Comparison of ENCODE assay signal across 35 cellular contexts in genomic region chr2:216942465-216942864, GRCh38.
"Had no signal": no experiment of that assay in that cellular context is flagged by ENCODE, and none has a peak within 500 bp of the region (broad histone marks: within the 10 kb centered on the region; RNA-seq: fewer than 3 reads in every experiment).

No MANE protein-coding gene starts in this region.

- H3K36me3 ChIP-seq: MG63 had no signal

- DNase-seq: Karpas-422, Kasumi-1, KG1, MG63, MM.1S, MV-4-11, NCI-H1048, NCI-H1092, NCI-H1092 treated with DMSO at 0.1 percent for 48 hours, NCI-H1105, NCI-H1105 treated with DMSO at 0.1 percent for 48 hours, NCI-H1417, NCI-H1417 treated with DMSO at 0.1 percent for 48 hours, NCI-H1436, NCI-H1436 treated with DMSO at 0.1 percent for 48 hours, NCI-H146, NCI-H1694, NCI-H1694 treated with DMSO at 0.1 percent for 48 hours, NCI-H187, NCI-H187 treated with DMSO at 0.1 percent for 48 hours, NCI-H1930, NCI-H2029, NCI-H2029 treated with DMSO at 0.1 percent for 48 hours, NCI-H2081, NCI-H2081 treated with DMSO at 0.1 percent for 48 hours, NCI-H2107, NCI-H2171, NCI-H2171 treated with DMSO at 0.1 percent for 48 hours, NCI-H2227 treated with DMSO at 0.1 percent for 48 hours, NCI-H226, NCI-H345, NCI-H446, NCI-H446 treated with DMSO at 0.1 percent for 48 hours, NCI-H510A had no signal

- H3K27ac ChIP-seq: KMS-11 had no signal

- H3K4me2 ChIP-seq: KMS-11 had no signal

- H3K9me3 ChIP-seq: MG63 had no signal

- H3K4me3 ChIP-seq: MG63 had no signal

- H3K9ac ChIP-seq: KMS-11 had no signal

- H3K27me3 ChIP-seq: MG63 had no signal
